Comparison of ENCODE assay signal across 1 cellular context in the genomic region with DNA sequence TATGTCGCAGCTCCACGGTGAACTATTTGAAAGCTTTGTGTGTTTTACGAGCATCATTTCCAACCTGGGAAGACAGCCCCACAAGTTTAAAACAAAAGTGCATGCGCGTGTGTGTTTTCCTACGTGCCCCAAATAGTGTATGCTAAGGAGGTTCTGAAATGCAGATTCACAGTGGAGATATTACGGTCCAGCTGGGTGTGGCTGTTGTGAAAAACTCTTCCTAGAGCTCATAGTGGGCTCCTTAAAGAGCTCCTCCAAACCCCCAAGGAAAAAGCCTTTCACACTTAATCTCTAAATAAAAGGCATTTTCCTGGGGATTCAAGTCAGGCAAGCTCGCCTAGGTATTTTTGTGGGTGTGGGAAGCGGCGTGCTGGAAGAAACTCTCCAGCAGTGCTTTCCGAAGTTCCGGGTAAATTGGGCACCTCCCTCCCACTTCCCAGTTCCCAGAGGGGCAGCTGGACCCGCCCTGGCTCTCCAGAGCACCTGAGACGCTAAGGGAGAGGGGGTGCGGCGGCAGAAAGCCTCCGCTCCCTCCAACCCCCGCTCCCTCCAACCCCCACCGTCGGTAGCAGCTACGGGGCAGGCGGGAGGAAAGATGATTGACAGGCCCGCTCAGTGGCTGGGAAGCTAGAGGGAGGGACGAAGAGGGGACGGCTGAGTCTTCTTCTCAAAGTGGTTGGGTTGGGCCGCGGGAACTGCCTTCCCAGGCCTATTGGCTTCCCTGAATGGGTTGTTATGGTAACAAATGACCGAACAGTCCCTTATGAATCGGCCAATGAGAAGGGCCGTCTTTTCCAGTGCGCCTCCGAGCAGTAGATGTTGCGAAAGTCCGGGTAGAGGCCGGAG.
A peak's percentile ranks its signal among the peaks of the same experiment; 100 is the strongest.
TF ChIP-seq lines count a peak whose summit lies in the region.

No MANE protein-coding gene starts in this region.

TF ChIP-seq in HEK293, 187 proteins besides CTCF, POLR2A, EP300 and RAD21 (continued from another document and continues in another):
- TF ChIP-seq ZNF544 (tag by site-specific recombination; IDR thresholded peaks at IDR 0.05) (no peak), ZNF311 (tag by site-specific recombination; IDR thresholded peaks at IDR 0.05; ENCODE audit: borderline replicate concordance) (no peak), ZNF837 (tag by site-specific recombination; IDR thresholded peaks at IDR 0.05) (no peak), ZNF514 (tag by site-specific recombination; IDR thresholded peaks at IDR 0.05) (no peak), GFI1B (tag by site-specific recombination; IDR thresholded peaks at IDR 0.05) (no peak), OVOL3 (tag by site-specific recombination; IDR thresholded peaks at IDR 0.05) (no peak), ZNF629 (tag by site-specific recombination; IDR thresholded peaks at IDR 0.05) (no peak), ZNF214 (tag by site-specific recombination; IDR thresholded peaks at IDR 0.05; ENCODE audit: borderline replicate concordance) (no peak), ZNF157 (tag by site-specific recombination; IDR thresholded peaks at IDR 0.05) (no peak), OSR2 (tag by site-specific recombination; IDR thresholded peaks at IDR 0.05) (peak; percentile 53), ZBTB21 (tag by site-specific recombination; IDR thresholded peaks at IDR 0.05) (no peak), ZNF654 (tag by site-specific recombination; IDR thresholded peaks at IDR 0.05; ENCODE audit: low read depth) (no peak), ZNF626 (tag by site-specific recombination; IDR thresholded peaks at IDR 0.05) (no peak), ZFP3 (tag by site-specific recombination; IDR thresholded peaks at IDR 0.05; ENCODE audit: low read depth) (no peak), RBAK (tag by site-specific recombination; IDR thresholded peaks at IDR 0.05) (no peak), GLI4 (tag by site-specific recombination; IDR thresholded peaks at IDR 0.05) (no peak), ZNF785 (tag by site-specific recombination; IDR thresholded peaks at IDR 0.05) (no peak), MZF1 (tag by site-specific recombination; IDR thresholded peaks at IDR 0.05; ENCODE audit: borderline replicate concordance) (peak; percentile 76; the same call in 1 of the 2 replicates), ZNF133 (tag by site-specific recombination; IDR thresholded peaks at IDR 0.05) (no peak), ZNF558 (tag by site-specific recombination; IDR thresholded peaks at IDR 0.05) (no peak), ZBTB20 (tag by site-specific recombination; IDR thresholded peaks at IDR 0.05) (peak; percentile 48; the same call in 1 of the 2 replicates), ZNF324 (tag by site-specific recombination; IDR thresholded peaks at IDR 0.05) (no peak), KLF7 (tag by site-specific recombination; IDR thresholded peaks at IDR 0.05; ENCODE audit: borderline replicate concordance) (no peak; the same call in 1 of the 2 replicates), ZNF433 (tag by site-specific recombination; IDR thresholded peaks at IDR 0.05; ENCODE audit: low read depth) (no peak), KLF9 (tag by site-specific recombination; IDR thresholded peaks at IDR 0.05; ENCODE audit: low read depth) (peak; percentile 43; the same call in 1 of the 2 replicates), ZNF211 (tag by site-specific recombination; IDR thresholded peaks at IDR 0.05; ENCODE audit: low read depth) (no peak), SP7 (tag by site-specific recombination; IDR thresholded peaks at IDR 0.05) (peak; percentile 19)
- TF ChIP-seq, protein P1, sequence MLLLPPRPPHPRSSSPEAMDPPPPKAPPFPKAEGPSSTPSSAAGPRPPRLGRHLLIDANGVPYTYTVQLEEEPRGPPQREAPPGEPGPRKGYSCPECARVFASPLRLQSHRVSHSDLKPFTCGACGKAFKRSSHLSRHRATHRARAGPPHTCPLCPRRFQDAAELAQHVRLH (tag by site-specific recombination; IDR thresholded peaks at IDR 0.05), result no peak
- TF ChIP-seq, protein P2, sequence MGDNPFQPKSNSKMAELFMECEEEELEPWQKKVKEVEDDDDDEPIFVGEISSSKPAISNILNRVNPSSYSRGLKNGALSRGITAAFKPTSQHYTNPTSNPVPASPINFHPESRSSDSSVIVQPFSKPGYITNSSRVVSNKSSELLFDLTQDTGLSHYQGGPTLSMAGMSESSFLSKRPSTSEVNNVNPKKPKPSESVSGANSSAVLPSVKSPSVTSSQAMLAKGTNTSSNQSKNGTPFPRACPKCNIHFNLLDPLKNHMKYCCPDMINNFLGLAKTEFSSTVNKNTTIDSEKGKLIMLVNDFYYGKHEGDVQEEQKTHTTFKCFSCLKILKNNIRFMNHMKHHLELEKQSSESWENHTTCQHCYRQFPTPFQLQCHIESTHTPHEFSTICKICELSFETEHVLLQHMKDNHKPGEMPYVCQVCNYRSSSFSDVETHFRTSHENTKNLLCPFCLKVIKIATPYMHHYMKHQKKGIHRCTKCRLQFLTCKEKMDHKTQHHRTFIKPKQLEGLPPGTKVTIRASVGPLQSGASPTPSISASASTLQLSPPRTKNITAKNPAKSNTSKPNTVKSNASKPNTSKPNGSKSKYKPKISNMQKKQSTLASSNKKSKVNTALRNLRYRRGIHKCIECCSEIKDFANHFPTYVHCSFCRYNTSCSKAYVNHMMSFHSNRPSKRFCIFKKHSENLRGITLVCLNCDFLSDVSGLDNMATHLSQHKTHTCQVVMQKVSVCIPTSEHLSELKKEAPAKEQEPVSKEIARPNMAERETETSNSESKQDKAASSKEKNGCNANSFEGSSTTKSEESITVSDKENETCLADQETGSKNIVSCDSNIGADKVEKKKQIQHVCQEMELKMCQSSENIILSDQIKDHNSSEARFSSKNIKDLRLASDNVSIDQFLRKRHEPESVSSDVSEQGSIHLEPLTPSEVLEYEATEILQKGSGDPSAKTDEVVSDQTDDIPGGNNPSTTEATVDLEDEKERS (tag by site-specific recombination; IDR thresholded peaks at IDR 0.05), result no peak
- TF ChIP-seq, protein P3, sequence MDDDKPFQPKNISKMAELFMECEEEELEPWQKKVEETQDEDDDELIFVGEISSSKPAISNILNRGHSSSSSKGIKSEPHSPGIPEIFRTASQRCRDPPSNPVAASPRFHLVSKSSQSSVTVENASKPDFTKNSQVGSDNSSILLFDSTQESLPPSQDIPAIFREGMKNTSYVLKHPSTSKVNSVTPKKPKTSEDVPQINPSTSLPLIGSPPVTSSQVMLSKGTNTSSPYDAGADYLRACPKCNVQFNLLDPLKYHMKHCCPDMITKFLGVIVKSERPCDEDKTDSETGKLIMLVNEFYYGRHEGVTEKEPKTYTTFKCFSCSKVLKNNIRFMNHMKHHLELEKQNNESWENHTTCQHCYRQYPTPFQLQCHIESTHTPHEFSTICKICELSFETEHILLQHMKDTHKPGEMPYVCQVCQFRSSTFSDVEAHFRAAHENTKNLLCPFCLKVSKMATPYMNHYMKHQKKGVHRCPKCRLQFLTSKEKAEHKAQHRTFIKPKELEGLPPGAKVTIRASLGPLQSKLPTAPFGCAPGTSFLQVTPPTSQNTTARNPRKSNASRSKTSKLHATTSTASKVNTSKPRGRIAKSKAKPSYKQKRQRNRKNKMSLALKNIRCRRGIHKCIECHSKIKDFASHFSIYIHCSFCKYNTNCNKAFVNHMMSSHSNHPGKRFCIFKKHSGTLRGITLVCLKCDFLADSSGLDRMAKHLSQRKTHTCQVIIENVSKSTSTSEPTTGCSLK (tag by site-specific recombination; IDR thresholded peaks at IDR 0.05), result no peak
- TF ChIP-seq, protein P4, sequence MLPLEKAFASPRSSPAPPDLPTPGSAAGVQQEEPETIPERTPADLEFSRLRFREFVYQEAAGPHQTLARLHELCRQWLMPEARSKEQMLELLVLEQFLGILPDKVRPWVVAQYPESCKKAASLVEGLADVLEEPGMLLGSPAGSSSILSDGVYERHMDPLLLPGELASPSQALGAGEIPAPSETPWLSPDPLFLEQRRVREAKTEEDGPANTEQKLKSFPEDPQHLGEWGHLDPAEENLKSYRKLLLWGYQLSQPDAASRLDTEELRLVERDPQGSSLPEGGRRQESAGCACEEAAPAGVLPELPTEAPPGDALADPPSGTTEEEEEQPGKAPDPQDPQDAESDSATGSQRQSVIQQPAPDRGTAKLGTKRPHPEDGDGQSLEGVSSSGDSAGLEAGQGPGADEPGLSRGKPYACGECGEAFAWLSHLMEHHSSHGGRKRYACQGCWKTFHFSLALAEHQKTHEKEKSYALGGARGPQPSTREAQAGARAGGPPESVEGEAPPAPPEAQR (tag by site-specific recombination; IDR thresholded peaks at IDR 0.05), result no peak
- TF ChIP-seq, protein P5, sequence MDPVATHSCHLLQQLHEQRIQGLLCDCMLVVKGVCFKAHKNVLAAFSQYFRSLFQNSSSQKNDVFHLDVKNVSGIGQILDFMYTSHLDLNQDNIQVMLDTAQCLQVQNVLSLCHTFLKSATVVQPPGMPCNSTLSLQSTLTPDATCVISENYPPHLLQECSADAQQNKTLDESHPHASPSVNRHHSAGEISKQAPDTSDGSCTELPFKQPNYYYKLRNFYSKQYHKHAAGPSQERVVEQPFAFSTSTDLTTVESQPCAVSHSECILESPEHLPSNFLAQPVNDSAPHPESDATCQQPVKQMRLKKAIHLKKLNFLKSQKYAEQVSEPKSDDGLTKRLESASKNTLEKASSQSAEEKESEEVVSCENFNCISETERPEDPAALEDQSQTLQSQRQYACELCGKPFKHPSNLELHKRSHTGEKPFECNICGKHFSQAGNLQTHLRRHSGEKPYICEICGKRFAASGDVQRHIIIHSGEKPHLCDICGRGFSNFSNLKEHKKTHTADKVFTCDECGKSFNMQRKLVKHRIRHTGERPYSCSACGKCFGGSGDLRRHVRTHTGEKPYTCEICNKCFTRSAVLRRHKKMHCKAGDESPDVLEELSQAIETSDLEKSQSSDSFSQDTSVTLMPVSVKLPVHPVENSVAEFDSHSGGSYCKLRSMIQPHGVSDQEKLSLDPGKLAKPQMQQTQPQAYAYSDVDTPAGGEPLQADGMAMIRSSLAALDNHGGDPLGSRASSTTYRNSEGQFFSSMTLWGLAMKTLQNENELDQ (tag by site-specific recombination; IDR thresholded peaks at IDR 0.05; ENCODE audit: low read depth), result no peak
- TF ChIP-seq, protein P6, sequence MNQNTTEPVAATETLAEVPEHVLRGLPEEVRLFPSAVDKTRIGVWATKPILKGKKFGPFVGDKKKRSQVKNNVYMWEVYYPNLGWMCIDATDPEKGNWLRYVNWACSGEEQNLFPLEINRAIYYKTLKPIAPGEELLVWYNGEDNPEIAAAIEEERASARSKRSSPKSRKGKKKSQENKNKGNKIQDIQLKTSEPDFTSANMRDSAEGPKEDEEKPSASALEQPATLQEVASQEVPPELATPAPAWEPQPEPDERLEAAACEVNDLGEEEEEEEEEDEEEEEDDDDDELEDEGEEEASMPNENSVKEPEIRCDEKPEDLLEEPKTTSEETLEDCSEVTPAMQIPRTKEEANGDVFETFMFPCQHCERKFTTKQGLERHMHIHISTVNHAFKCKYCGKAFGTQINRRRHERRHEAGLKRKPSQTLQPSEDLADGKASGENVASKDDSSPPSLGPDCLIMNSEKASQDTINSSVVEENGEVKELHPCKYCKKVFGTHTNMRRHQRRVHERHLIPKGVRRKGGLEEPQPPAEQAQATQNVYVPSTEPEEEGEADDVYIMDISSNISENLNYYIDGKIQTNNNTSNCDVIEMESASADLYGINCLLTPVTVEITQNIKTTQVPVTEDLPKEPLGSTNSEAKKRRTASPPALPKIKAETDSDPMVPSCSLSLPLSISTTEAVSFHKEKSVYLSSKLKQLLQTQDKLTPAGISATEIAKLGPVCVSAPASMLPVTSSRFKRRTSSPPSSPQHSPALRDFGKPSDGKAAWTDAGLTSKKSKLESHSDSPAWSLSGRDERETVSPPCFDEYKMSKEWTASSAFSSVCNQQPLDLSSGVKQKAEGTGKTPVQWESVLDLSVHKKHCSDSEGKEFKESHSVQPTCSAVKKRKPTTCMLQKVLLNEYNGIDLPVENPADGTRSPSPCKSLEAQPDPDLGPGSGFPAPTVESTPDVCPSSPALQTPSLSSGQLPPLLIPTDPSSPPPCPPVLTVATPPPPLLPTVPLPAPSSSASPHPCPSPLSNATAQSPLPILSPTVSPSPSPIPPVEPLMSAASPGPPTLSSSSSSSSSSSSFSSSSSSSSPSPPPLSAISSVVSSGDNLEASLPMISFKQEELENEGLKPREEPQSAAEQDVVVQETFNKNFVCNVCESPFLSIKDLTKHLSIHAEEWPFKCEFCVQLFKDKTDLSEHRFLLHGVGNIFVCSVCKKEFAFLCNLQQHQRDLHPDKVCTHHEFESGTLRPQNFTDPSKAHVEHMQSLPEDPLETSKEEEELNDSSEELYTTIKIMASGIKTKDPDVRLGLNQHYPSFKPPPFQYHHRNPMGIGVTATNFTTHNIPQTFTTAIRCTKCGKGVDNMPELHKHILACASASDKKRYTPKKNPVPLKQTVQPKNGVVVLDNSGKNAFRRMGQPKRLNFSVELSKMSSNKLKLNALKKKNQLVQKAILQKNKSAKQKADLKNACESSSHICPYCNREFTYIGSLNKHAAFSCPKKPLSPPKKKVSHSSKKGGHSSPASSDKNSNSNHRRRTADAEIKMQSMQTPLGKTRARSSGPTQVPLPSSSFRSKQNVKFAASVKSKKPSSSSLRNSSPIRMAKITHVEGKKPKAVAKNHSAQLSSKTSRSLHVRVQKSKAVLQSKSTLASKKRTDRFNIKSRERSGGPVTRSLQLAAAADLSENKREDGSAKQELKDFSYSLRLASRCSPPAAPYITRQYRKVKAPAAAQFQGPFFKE (tag by site-specific recombination; IDR thresholded peaks at IDR 0.05; ENCODE audit: borderline replicate concordance), result no peak
- TF ChIP-seq, protein P7, sequence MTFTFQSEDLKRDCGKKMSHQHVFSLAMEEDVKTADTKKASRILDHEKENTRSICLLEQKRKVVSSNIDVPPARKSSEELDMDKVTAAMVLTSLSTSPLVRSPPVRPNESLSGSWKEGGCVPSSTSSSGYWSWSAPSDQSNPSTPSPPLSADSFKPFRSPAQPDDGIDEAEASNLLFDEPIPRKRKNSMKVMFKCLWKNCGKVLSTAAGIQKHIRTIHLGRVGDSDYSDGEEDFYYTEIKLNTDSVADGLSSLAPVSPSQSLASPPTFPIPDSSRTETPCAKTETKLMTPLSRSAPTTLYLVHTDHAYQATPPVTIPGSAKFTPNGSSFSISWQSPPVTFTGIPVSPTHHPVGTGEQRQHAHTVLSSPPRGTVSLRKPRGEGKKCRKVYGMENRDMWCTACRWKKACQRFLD (tag by site-specific recombination; IDR thresholded peaks at IDR 0.05), result no peak
- TF ChIP-seq, protein P8, sequence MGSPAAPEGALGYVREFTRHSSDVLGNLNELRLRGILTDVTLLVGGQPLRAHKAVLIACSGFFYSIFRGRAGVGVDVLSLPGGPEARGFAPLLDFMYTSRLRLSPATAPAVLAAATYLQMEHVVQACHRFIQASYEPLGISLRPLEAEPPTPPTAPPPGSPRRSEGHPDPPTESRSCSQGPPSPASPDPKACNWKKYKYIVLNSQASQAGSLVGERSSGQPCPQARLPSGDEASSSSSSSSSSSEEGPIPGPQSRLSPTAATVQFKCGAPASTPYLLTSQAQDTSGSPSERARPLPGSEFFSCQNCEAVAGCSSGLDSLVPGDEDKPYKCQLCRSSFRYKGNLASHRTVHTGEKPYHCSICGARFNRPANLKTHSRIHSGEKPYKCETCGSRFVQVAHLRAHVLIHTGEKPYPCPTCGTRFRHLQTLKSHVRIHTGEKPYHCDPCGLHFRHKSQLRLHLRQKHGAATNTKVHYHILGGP (tag by site-specific recombination; IDR thresholded peaks at IDR 0.05), result no peak
- TF ChIP-seq, protein P9, sequence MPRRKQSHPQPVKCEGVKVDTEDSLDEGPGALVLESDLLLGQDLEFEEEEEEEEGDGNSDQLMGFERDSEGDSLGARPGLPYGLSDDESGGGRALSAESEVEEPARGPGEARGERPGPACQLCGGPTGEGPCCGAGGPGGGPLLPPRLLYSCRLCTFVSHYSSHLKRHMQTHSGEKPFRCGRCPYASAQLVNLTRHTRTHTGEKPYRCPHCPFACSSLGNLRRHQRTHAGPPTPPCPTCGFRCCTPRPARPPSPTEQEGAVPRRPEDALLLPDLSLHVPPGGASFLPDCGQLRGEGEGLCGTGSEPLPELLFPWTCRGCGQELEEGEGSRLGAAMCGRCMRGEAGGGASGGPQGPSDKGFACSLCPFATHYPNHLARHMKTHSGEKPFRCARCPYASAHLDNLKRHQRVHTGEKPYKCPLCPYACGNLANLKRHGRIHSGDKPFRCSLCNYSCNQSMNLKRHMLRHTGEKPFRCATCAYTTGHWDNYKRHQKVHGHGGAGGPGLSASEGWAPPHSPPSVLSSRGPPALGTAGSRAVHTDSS (tag by site-specific recombination; IDR thresholded peaks at IDR 0.05), result no peak
